Comparison of ENCODE assay signal across 2 cellular contexts in genomic region chr2:33256162-33256755, GRCh38.
A peak's percentile ranks its signal among the peaks of the same experiment; 100 is the strongest.
TF ChIP-seq lines count a peak whose summit lies in the region.

No MANE protein-coding gene starts in this region.

TF ChIP-seq in IMR-90, 13 proteins besides CTCF, POLR2A, EP300 and RAD21 (continued from another document):
- no peak for TF ChIP-seq ELK1 (IDR thresholded peaks at IDR 0.05; ENCODE audit: borderline replicate concordance, low read depth, low read length)
TF ChIP-seq in IMR-90: peak in this region for 1.

TF ChIP-seq in K562, 482 proteins besides CTCF, POLR2A, EP300 and RAD21 (continued from another document):
- TF ChIP-seq VEZF1 (CRISPR knock-in tag; IDR thresholded peaks at IDR 0.05) (no peak), NFRKB (IDR thresholded peaks at IDR 0.05; ENCODE audit: low read depth) (no peak), E2F5 (CRISPR knock-in tag; IDR thresholded peaks at IDR 0.05) (no peak), TFE3 (CRISPR knock-in tag; IDR thresholded peaks at IDR 0.05) (no peak), NFYB (IDR thresholded peaks at IDR 0.05; ENCODE audit: extremely low read depth, insufficient read length) (no peak), ZNF311 (CRISPR knock-in tag; IDR thresholded peaks at IDR 0.05) (no peak), MAFG (tag; conservative IDR thresholded peaks at IDR 0.05) (0 out of 2 replicates have a peak, but pooled peaks have one; percentile 14), HDGF (IDR thresholded peaks at IDR 0.05) (no peak), SNAPC5 (CRISPR knock-in tag; IDR thresholded peaks at IDR 0.05) (no peak), CGGBP1 (CRISPR knock-in tag; IDR thresholded peaks at IDR 0.05) (no peak), ZFP30 (CRISPR knock-in tag; IDR thresholded peaks at IDR 0.05; ENCODE audit: borderline replicate concordance) (no peak), THRB (CRISPR knock-in tag; conservative IDR thresholded peaks at IDR 0.05) (no peak), SPI1 (IDR thresholded peaks at IDR 0.05; ENCODE audit: borderline replicate concordance, low read depth, low read length) (peak; percentile 88), HMBOX1 (IDR thresholded peaks at IDR 0.05) (no peak), BRD4 (IDR thresholded peaks at IDR 0.05) (no peak), DIDO1 (tag; IDR thresholded peaks at IDR 0.05; ENCODE audit: low read depth) (no peak), ZNF324 (CRISPR knock-in tag; IDR thresholded peaks at IDR 0.05) (no peak), ERF (CRISPR knock-in tag; IDR thresholded peaks at IDR 0.05) (no peak), ZKSCAN1 (IDR thresholded peaks at IDR 0.05; ENCODE audit: low read depth, low read length) (no peak), HNRNPUL1 (IDR thresholded peaks at IDR 0.05; ENCODE audit: low read length) (no peak), NR4A1 (CRISPR knock-in tag; IDR thresholded peaks at IDR 0.05) (no peak), NR4A1 (tag; IDR thresholded peaks at IDR 0.05) (no peak), ZNF12 (CRISPR knock-in tag; IDR thresholded peaks at IDR 0.05) (no peak), KDM4B (IDR thresholded peaks at IDR 0.05; ENCODE audit: borderline replicate concordance in 2 of 2, low read depth in 1 of 2) (no peak), C11orf30 (IDR thresholded peaks at IDR 0.05; ENCODE audit: low read depth) (peak; percentile 43; the same call in 1 of the 2 replicates), HNRNPL (IDR thresholded peaks at IDR 0.05; ENCODE audit: low read depth, low read length) (no peak), ZNF316 (IDR thresholded peaks at IDR 0.05) (peak; percentile 62)
TF ChIP-seq in K562: peak in this region for 4.
